Comparison of ENCODE assay signal across 21 cellular contexts in genomic region chr1:157004286-157004685, GRCh38.
"Had no signal": no experiment of that assay in that cellular context is flagged by ENCODE, and none has a peak within 500 bp of the region (broad histone marks: within the 10 kb centered on the region; RNA-seq: fewer than 3 reads in every experiment).

No MANE protein-coding gene starts in this region.

- DNase-seq: activated B cell treated with CpG ODN at 0.5 μM for 24 hours; activated CD4-positive, alpha-beta T cell treated with anti-CD3 and anti-CD28 coated beads for 48 hours; activated CD8-positive, alpha-beta T cell treated with anti-CD3 and anti-CD28 coated beads for 36 hours; activated naive CD4-positive, alpha-beta T cell; activated naive CD8-positive, alpha-beta T cell treated with anti-CD3 and anti-CD28 coated beads for 36 hours; activated T-cell treated with anti-CD3 and anti-CD28 coated beads, Interleukin-2, amount 50 U/mL, for 1 hour; amniotic stem cell; effector memory CD8-positive, alpha-beta T cell; foreskin keratinocyte; glutamatergic neuron; hypothalamus; left lung; mucosa of descending colon; naive B cell; ovary; right lobe of liver; small intestine; stimulated activated CD4-positive, alpha-beta T cell treated with anti-CD3 and anti-CD28 coated beads, Interleukin-4, amount 100 ng/mL, for 24 hours had no signal

- H3K36me3 ChIP-seq: left lung, ovary, right lobe of liver, thoracic aorta had no signal

- H3K9me3 ChIP-seq: left lung, mucosa of descending colon, ovary, right lobe of liver, thoracic aorta had no signal

- H3K4me3 ChIP-seq: left lung, mucosa of descending colon, ovary, right lobe of liver, thoracic aorta had no signal

- H3K27me3 ChIP-seq: foreskin keratinocyte, left lung, ovary, right lobe of liver had no signal

- ATAC-seq: activated CD8-positive, alpha-beta T cell treated with anti-CD3 and anti-CD28 coated beads for 36 hours; activated T-helper 17 cell treated with anti-CD3 and anti-CD28 coated beads, Interleukin-2, amount 50 U/mL, for 72 hours; effector memory CD8-positive, alpha-beta T cell; foreskin keratinocyte; left lung; mucosa of descending colon; right lobe of liver; stimulated activated effector memory CD8-positive, alpha-beta T cell treated with anti-CD3 and anti-CD28 coated beads, Interleukin-12 subunit alpha, Interleukin-12 subunit beta, amount 100 ng/mL, for 72 hours had no signal

- H3K27ac ChIP-seq: foreskin keratinocyte, left lung, ovary, right lobe of liver, thoracic aorta had no signal
